ENCODE assay signal across 7 cellular contexts in the genomic region with DNA sequence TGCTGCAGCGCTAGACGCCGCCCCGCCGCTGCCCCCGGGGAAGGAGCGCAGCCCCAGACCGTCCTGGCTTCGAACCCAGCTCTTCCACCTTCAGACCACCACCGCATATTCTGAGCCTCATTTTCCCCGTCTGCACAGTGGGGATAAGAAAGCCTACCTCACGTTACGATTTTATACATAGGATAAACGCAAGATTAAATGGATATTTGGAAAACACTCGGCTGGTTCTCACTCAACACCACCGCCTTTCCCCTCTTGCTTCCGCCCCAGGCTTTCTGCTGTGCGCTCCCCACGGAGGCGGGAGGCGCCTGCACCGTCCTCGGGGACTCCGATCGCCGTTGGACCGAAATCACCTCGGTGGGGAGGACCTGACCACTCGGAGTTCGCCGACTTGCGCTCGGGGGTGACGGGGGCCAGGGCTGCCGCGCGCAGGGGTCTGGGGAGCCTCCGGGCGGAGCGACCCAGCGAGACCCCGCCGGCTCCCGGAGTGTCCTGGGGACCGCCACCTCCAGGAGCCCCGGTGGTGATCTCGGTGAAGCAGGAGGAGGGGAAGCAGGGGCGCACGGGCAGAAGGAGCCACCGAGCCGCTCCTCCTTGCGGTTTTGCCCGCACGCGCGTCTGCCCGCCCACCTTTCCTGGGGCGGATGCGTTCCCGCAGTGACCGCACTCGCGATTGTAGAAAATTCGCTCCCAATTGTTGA. TPM values are rescaled to one million over a fixed set of nuclear protein-coding genes. Genes with fewer than 3 reads are reported as not detected.
DNase-seq lines count a peak whose midpoint lies in the region; ATAC-seq and TF ChIP-seq lines count a peak whose summit lies in the region.

No MANE protein-coding gene starts in this region.

- H3K4me3 Mint-ChIP-seq in activated naive CD8-positive, alpha-beta T cell treated with anti-CD3 and anti-CD28 coated beads, Interleukin-2, amount 10 ng/mL, durations not matched to agents 7 days and 5 days = peak overlapping the region; percentile 91

- no peaks in the 10 kb centered on the region for H3K27me3 Mint-ChIP-seq in activated naive CD8-positive, alpha-beta T cell treated with anti-CD3 and anti-CD28 coated beads, Interleukin-2, amount 10 ng/mL, durations not matched to agents 7 days and 5 days

- DNase-seq in RWPE2 (ENCODE audit: low spot score) = no peak
- DNase-seq in activated naive CD8-positive, alpha-beta T cell treated with anti-CD3 and anti-CD28 coated beads, Interleukin-2, amount 10 ng/mL, durations not matched to agents 7 days and 5 days = peak; percentile 72
- DNase-seq in hepatic stellate cell (ENCODE audit: low spot score) = peak; percentile 56
- DNase-seq in A172 (ENCODE audit: low spot score) = no peak

- TF ChIP-seq CTCF in RWPE2 (IDR thresholded peaks at IDR 0.05; ENCODE audit: poor library complexity, severe bottlenecking) = peak; percentile 26

- H3K36me3 ChIP-seq in RWPE2 (ENCODE audit: low read depth) (no peaks in the 10 kb centered on the region), skeletal muscle satellite cell (ENCODE audit: insufficient read depth, low read length) (no peaks in the 10 kb centered on the region)

- peak overlapping the region; percentile 55 for H3K4me3 ChIP-seq in RWPE2 (ENCODE audit: severe bottlenecking)
- peak overlapping the region; percentile 78 for H3K4me3 ChIP-seq in skeletal muscle satellite cell (ENCODE audit: low read length)

- peak overlapping the region; percentile 33 for H3K27ac ChIP-seq in RWPE2 (ENCODE audit: poor library complexity, severe bottlenecking)

- H3K27ac Mint-ChIP-seq in activated naive CD8-positive, alpha-beta T cell treated with anti-CD3 and anti-CD28 coated beads, Interleukin-2, amount 10 ng/mL, durations not matched to agents 7 days and 5 days = peak overlapping the region; percentile 87

- H3K9ac ChIP-seq in skeletal muscle satellite cell (ENCODE audit: low read depth, low read length) = peak overlapping the region; percentile 85

- H3K4me2 ChIP-seq in skeletal muscle satellite cell (ENCODE audit: low read length) = peak overlapping the region; percentile 95

- H3K27me3 ChIP-seq in RWPE2 (ENCODE audit: insufficient read depth, poor library complexity, severe bottlenecking) (no peaks in the 10 kb centered on the region), skeletal muscle satellite cell (ENCODE audit: control insufficient read depth, insufficient read depth, low read length) (no peaks in the 10 kb centered on the region)

- peaks cover 32% of the 10 kb centered on the region for H3K4me1 Mint-ChIP-seq in activated naive CD8-positive, alpha-beta T cell treated with anti-CD3 and anti-CD28 coated beads, Interleukin-2, amount 10 ng/mL, durations not matched to agents 7 days and 5 days

- no peaks in the 10 kb centered on the region for H3K9me3 Mint-ChIP-seq in activated naive CD8-positive, alpha-beta T cell treated with anti-CD3 and anti-CD28 coated beads, Interleukin-2, amount 10 ng/mL, durations not matched to agents 7 days and 5 days

- ATAC-seq in GM18505 (IDR thresholded peaks at IDR 0.05; ENCODE audit: unreplicated experiment) (peak; percentile 9), HG02840 (IDR thresholded peaks at IDR 0.05; ENCODE audit: low FRiP score, unreplicated experiment) (peak; percentile 11), RWPE2 (ENCODE audit: low read depth) (peak; percentile 13)
- ATAC-seq in activated naive CD8-positive, alpha-beta T cell treated with anti-CD3 and anti-CD28 coated beads, Interleukin-2, amount 10 ng/mL, durations not matched to agents 7 days and 5 days (ENCODE audit: low read depth) = peak; percentile 12

- no peaks in the 10 kb centered on the region for H3K9me3 ChIP-seq in RWPE2 (ENCODE audit: severe bottlenecking)
- no peaks in the 10 kb centered on the region for H3K9me3 ChIP-seq in skeletal muscle satellite cell (replicated peaks; ENCODE audit: low read length)

- peaks cover 4% of the 10 kb centered on the region for H3K36me3 Mint-ChIP-seq in activated naive CD8-positive, alpha-beta T cell treated with anti-CD3 and anti-CD28 coated beads, Interleukin-2, amount 10 ng/mL, durations not matched to agents 7 days and 5 days

- H3K4me1 ChIP-seq in RWPE2 (ENCODE audit: insufficient read depth, poor library complexity, severe bottlenecking) (no peaks in the 10 kb centered on the region), skeletal muscle satellite cell (ENCODE audit: control insufficient read depth, insufficient read depth, low read length) (peaks cover 24% of the 10 kb centered on the region)

- peak; percentile 66 for TF ChIP-seq POLR2A in GM18505 (IDR thresholded peaks at IDR 0.05; ENCODE audit: borderline replicate concordance, extremely low read depth, insufficient read depth, insufficient read length)

- POLR2A ChIA-PET in activated naive CD8-positive, alpha-beta T cell treated with anti-CD3 and anti-CD28 coated beads, Interleukin-2, amount 10 ng/mL, durations not matched to agents 7 days and 5 days (lab: Charles Lee) = interaction anchor here (0.8 to 2.9 kb wide), 6 partner anchors 9 to 494 kb away, joined by 3 to 23 read pairs (median 6); partner anchors contain the start of genes SNX1 and USP3

RNA-seq across cellular contexts. Expression of gene FBXL22, which starts 4.0 kb away (rescaled TPM):
- total RNA-seq in activated naive CD8-positive, alpha-beta T cell treated with anti-CD3 and anti-CD28 coated beads, Interleukin-2, amount 10 ng/mL, durations not matched to agents 7 days and 5 days = 1 to 10 TPM in 1 of 2 experiments, under 1 TPM in 1; 0.50 to 1.2 TPM
- total RNA-seq in skeletal muscle satellite cell (2012; rRNA removed) = under 0.01 and 0.51 TPM in 2 replicates
- not detected in 2 replicates for total RNA-seq in A172 (2014; rRNA removed; shearing (Covaris generic))

Comparison
In these comparisons a context has a peak if more than half of its experiments do, and no peak if none do; other contexts are left out.
1. DNase-seq: peak in activated naive CD8-positive, alpha-beta T cell treated with anti-CD3 and anti-CD28 coated beads, Interleukin-2, amount 10 ng/mL, durations not matched to agents 7 days and 5 days (single experiment) and hepatic stellate cell (single experiment); none in RWPE2 (single experiment) and A172 (single experiment).
2. Peak in every context shown above with its lines, with median percentiles within 50 percentile points of each other: ATAC-seq.